Comparison of ENCODE assay signal across 1 cellular context in genomic region chr9:137949260-137949659, GRCh38.
TF ChIP-seq lines count a peak whose summit lies in the region.

No MANE protein-coding gene starts in this region.

TF ChIP-seq in HepG2, 621 proteins besides CTCF, POLR2A, EP300 and RAD21 (continued from another document):
- TF ChIP-seq, protein P1, sequence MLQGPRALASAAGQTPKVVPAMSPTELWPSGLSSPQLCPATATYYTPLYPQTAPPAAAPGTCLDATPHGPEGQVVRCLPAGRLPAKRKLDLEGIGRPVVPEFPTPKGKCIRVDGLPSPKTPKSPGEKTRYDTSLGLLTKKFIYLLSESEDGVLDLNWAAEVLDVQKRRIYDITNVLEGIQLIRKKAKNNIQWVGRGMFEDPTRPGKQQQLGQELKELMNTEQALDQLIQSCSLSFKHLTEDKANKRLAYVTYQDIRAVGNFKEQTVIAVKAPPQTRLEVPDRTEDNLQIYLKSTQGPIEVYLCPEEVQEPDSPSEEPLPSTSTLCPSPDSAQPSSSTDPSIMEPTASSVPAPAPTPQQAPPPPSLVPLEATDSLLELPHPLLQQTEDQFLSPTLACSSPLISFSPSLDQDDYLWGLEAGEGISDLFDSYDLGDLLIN (CRISPR knock-in tag; IDR thresholded peaks at IDR 0.05; ENCODE audit: borderline replicate concordance) = no peak
